In the genomic region with DNA sequence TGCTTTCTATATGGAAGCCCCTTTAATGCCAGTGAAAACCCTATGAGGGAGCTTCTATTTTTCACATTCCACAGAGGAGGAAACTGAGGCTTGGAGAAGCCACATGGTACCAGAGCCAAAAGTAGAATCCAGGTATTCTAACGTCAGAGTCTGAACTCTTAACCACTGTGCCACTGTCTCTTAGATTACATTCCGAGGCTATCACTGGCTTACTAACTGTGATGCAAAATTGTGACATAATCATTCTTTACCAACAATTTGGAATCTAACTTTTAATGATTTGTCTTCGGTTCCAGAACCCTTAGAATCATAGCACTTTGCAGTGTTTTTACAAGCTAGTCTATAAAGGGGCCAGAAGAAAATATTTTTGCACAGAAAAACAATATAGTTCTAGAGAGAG, we compare ENCODE assay signal across 25 cellular contexts. TPM values are rescaled to one million over a fixed set of nuclear protein-coding genes. Genes with fewer than 3 reads are reported as not detected.
"Had no signal": no experiment of that assay in that cellular context is flagged by ENCODE, and none has a peak within 500 bp of the region (broad histone marks: within the 10 kb centered on the region; RNA-seq: fewer than 3 reads in every experiment).

No MANE protein-coding gene starts in this region.

- H3K27ac Mint-ChIP-seq: naive thymus-derived CD8-positive, alpha-beta T cell; progenitor cell of endocrine pancreas had no signal

- H3K4me3 ChIP-seq: coronary artery, gastrocnemius medialis, pancreas, right lobe of liver, stomach, thoracic aorta, tibial nerve, upper lobe of right lung, uterus had no signal

- DNase-seq: dermis blood vessel endothelial cell; foreskin fibroblast; gastrocnemius medialis; head of caudate nucleus; kidney; mesenchymal stem cell; naive thymus-derived CD8-positive, alpha-beta T cell; pancreas; right lobe of liver; small intestine; stimulated activated CD4-positive, alpha-beta T cell treated with anti-CD3 and anti-CD28 coated beads, Interleukin-1b, Interleukin-23, amount 100 ng/mL, for 48 hours; stimulated activated CD4-positive, alpha-beta T cell treated with anti-CD3 and anti-CD28 coated beads, Interleukin-4, amount 100 ng/mL, for 1 hour; stimulated activated CD8-positive, alpha-beta memory T cell treated with anti-CD3 and anti-CD28 coated beads, Interleukin-4, amount 100 ng/mL, for 48 hours; stimulated activated naive CD4-positive, alpha-beta T cell treated with Interleukin-2 at 50 U/mL for 16 hours; stomach; upper lobe of right lung; uterus had no signal

- H3K27me3 ChIP-seq: gastrocnemius medialis, neutrophil, pancreas, right lobe of liver, stomach, tibial nerve, upper lobe of right lung, uterus had no signal

- H3K4me1 Mint-ChIP-seq: naive thymus-derived CD8-positive, alpha-beta T cell had no signal

- H3K9me3 Mint-ChIP-seq: naive thymus-derived CD8-positive, alpha-beta T cell had no signal

- H3K27ac ChIP-seq: coronary artery, gastrocnemius medialis, neutrophil, pancreas, right lobe of liver, stomach, thoracic aorta, tibial nerve, upper lobe of right lung, uterus had no signal

- H3K36me3 Mint-ChIP-seq: naive thymus-derived CD8-positive, alpha-beta T cell had no signal

- H3K36me3 ChIP-seq: gastrocnemius medialis, neutrophil, pancreas, right lobe of liver, stomach, thoracic aorta, tibial nerve, upper lobe of right lung, uterus had no signal

- ATAC-seq: gastrocnemius medialis; left lobe of liver; naive thymus-derived CD8-positive, alpha-beta T cell; pancreas; right lobe of liver; upper lobe of right lung had no signal

- H3K27me3 Mint-ChIP-seq: progenitor cell of endocrine pancreas had no signal

- H3K4me3 Mint-ChIP-seq: naive thymus-derived CD8-positive, alpha-beta T cell had no signal

- H3K4me1 ChIP-seq: pancreas, stomach, upper lobe of right lung, uterus had no signal

- H3K9me3 ChIP-seq: gastrocnemius medialis, neutrophil, pancreas, right lobe of liver, stomach, thoracic aorta, tibial nerve, upper lobe of right lung, uterus had no signal

RNA-seq across cellular contexts. Expression of a gene that starts 59.2 kb away (rescaled TPM):
- total RNA-seq: glomerular endothelial cell; lung microvascular endothelial cell; naive thymus-derived CD8-positive, alpha-beta T cell had no signal
